In genomic region chr3:113423699-113424098, GRCh38 we compare ENCODE assay signal across 18 cellular contexts. TPM values are rescaled to one million over a fixed set of nuclear protein-coding genes. Genes with fewer than 3 reads are reported as not detected.
DNase-seq lines count a peak whose midpoint lies in the region; ATAC-seq and TF ChIP-seq lines count a peak whose summit lies in the region.
"Had no signal": no experiment of that assay in that cellular context is flagged by ENCODE, and none has a peak within 500 bp of the region (broad histone marks: within the 10 kb centered on the region; RNA-seq: fewer than 3 reads in every experiment).

No MANE protein-coding gene starts in this region.

- H3K27ac Mint-ChIP-seq in activated naive CD8-positive, alpha-beta T cell treated with anti-CD3 and anti-CD28 coated beads, Interleukin-2, amount 10 ng/mL, durations not matched to agents 7 days and 5 days, result peak overlapping the region; percentile 10
- no peak overlapping the region for H3K27ac Mint-ChIP-seq in activated naive CD8-positive, alpha-beta T cell treated with anti-CD3 and anti-CD28 coated beads for 36 hours
- H3K27ac Mint-ChIP-seq: activated CD8-positive, alpha-beta T cell treated with anti-CD3 and anti-CD28 coated beads, Interleukin-2, amount 10 ng/mL, durations not matched to agents 7 days and 5 days; CD4-positive, alpha-beta memory T cell had no signal

- 72% methylated on average over 4 of the region's 4 CpGs for WGBS in right lobe of liver (ENCODE audit: insufficient coverage, low coverage, low lambda C conversion rate, missing lambda C conversion rate)

- H3K4me1 ChIP-seq in BE2C (no peaks in the 10 kb centered on the region), right lobe of liver (no peaks in the 10 kb centered on the region)
- H3K4me1 ChIP-seq: SJSA1, stomach had no signal

- ATAC-seq in activated naive CD8-positive, alpha-beta T cell treated with anti-CD3 and anti-CD28 coated beads, Interleukin-2, amount 10 ng/mL, durations not matched to agents 7 days and 5 days (ENCODE audit: low read depth), result peak; percentile 22
- ATAC-seq in HG02642 (IDR thresholded peaks at IDR 0.05; ENCODE audit: poor library complexity, unreplicated experiment) (peak; percentile 66), GM18511 (IDR thresholded peaks at IDR 0.05; ENCODE audit: unreplicated experiment) (no peak), right lobe of liver (no peak)
- ATAC-seq: activated CD8-positive, alpha-beta T cell treated with anti-CD3 and anti-CD28 coated beads, Interleukin-2, amount 10 ng/mL, durations not matched to agents 7 days and 5 days had no signal

- H3K9me3 Mint-ChIP-seq in activated naive CD8-positive, alpha-beta T cell treated with anti-CD3 and anti-CD28 coated beads, Interleukin-2, amount 10 ng/mL, durations not matched to agents 7 days and 5 days, result peaks cover 17% of the 10 kb centered on the region
- H3K9me3 Mint-ChIP-seq in activated naive CD8-positive, alpha-beta T cell treated with anti-CD3 and anti-CD28 coated beads for 36 hours, result peaks cover 14% of the 10 kb centered on the region

- POLR2A ChIA-PET in activated naive CD8-positive, alpha-beta T cell treated with anti-CD3 and anti-CD28 coated beads, Interleukin-2, amount 10 ng/mL, durations not matched to agents 7 days and 5 days (lab: Charles Lee), result no interaction called here

- no peak for TF ChIP-seq POLR2A in right lobe of liver (IDR thresholded peaks at IDR 0.05)

- no peak overlapping the region for H3K4me3 Mint-ChIP-seq in activated naive CD8-positive, alpha-beta T cell treated with anti-CD3 and anti-CD28 coated beads, Interleukin-2, amount 10 ng/mL, durations not matched to agents 7 days and 5 days
- H3K4me3 Mint-ChIP-seq in activated naive CD8-positive, alpha-beta T cell treated with anti-CD3 and anti-CD28 coated beads for 36 hours, result no peak overlapping the region
- H3K4me3 Mint-ChIP-seq: activated CD8-positive, alpha-beta T cell treated with anti-CD3 and anti-CD28 coated beads, Interleukin-2, amount 10 ng/mL, durations not matched to agents 7 days and 5 days; CD4-positive, alpha-beta memory T cell had no signal

- H3K27ac ChIP-seq in right lobe of liver, result no peak overlapping the region
- H3K27ac ChIP-seq: HL-60, SJSA1, stomach had no signal

- H3K4me1 Mint-ChIP-seq in activated naive CD8-positive, alpha-beta T cell treated with anti-CD3 and anti-CD28 coated beads, Interleukin-2, amount 10 ng/mL, durations not matched to agents 7 days and 5 days, result no peaks in the 10 kb centered on the region
- H3K4me1 Mint-ChIP-seq in activated naive CD8-positive, alpha-beta T cell treated with anti-CD3 and anti-CD28 coated beads for 36 hours, result no peaks in the 10 kb centered on the region
- H3K4me1 Mint-ChIP-seq: CD4-positive, alpha-beta memory T cell had no signal

- no peaks in the 10 kb centered on the region for H3K27me3 Mint-ChIP-seq in activated naive CD8-positive, alpha-beta T cell treated with anti-CD3 and anti-CD28 coated beads, Interleukin-2, amount 10 ng/mL, durations not matched to agents 7 days and 5 days
- H3K27me3 Mint-ChIP-seq in activated naive CD8-positive, alpha-beta T cell treated with anti-CD3 and anti-CD28 coated beads for 36 hours, result no peaks in the 10 kb centered on the region
- H3K27me3 Mint-ChIP-seq: CD4-positive, alpha-beta memory T cell had no signal

- no peaks in the 10 kb centered on the region for H3K27me3 ChIP-seq in BE2C
- no peaks in the 10 kb centered on the region for H3K27me3 ChIP-seq in right lobe of liver
- H3K27me3 ChIP-seq: SJSA1, stomach had no signal

- H3K36me3 ChIP-seq in BE2C (no peaks in the 10 kb centered on the region), right lobe of liver (peaks cover 0 to 17% (median 0%) of the 10 kb centered on the region in 4 donors)
- H3K36me3 ChIP-seq: SJSA1 had no signal

- intact Hi-C loops in right lobe of liver (cut with DNase I), result no loop called here

- H3K9me3 ChIP-seq in BE2C, result peaks cover 3% of the 10 kb centered on the region
- peaks cover 0 to 3% (median 0%) of the 10 kb centered on the region in 4 donors for H3K9me3 ChIP-seq in right lobe of liver
- H3K9me3 ChIP-seq: SJSA1 had no signal

- H3K4me3 ChIP-seq in BE2C (ENCODE audit: low read depth, low read length), result no peak overlapping the region
- no peak overlapping the region for H3K4me3 ChIP-seq in right lobe of liver
- H3K4me3 ChIP-seq: SJSA1, stomach had no signal

- TF ChIP-seq CTCF in BE2C (IDR thresholded peaks at IDR 0.05; ENCODE audit: low read depth, low read length) (no peak), right lobe of liver (IDR thresholded peaks at IDR 0.05) (no peak)

- H3K36me3 Mint-ChIP-seq in activated naive CD8-positive, alpha-beta T cell treated with anti-CD3 and anti-CD28 coated beads, Interleukin-2, amount 10 ng/mL, durations not matched to agents 7 days and 5 days, result peaks cover 46% of the 10 kb centered on the region
- peaks cover 69% of the 10 kb centered on the region for H3K36me3 Mint-ChIP-seq in activated naive CD8-positive, alpha-beta T cell treated with anti-CD3 and anti-CD28 coated beads for 36 hours

- no peak for DNase-seq in activated naive CD8-positive, alpha-beta T cell treated with anti-CD3 and anti-CD28 coated beads, Interleukin-2, amount 10 ng/mL, durations not matched to agents 7 days and 5 days
- no peak for DNase-seq in activated naive CD8-positive, alpha-beta T cell treated with anti-CD3 and anti-CD28 coated beads for 36 hours
- DNase-seq in NOMO-1 (lab: John Stamatoyannopoulos, UW; ENCODE audit: unreplicated experiment in 2 of 2), result peak; percentile 21 to 48
- DNase-seq in central memory CD4-positive, alpha-beta T cell, result no peak
- DNase-seq in BE2C, result no peak
- DNase-seq in right lobe of liver, result no peak
- DNase-seq: 8988T; activated CD8-positive, alpha-beta T cell treated with anti-CD3 and anti-CD28 coated beads, Interleukin-2, amount 10 ng/mL, durations not matched to agents 7 days and 5 days; activated gamma-delta T cell; CD4-positive, alpha-beta memory T cell; dermis blood vessel endothelial cell; NCI-H2029 treated with DMSO at 0.1 percent for 48 hours; NCI-H82; stomach had no signal

RNA-seq across cellular contexts. Expression of gene CFAP44, which starts 17.6 kb away (rescaled TPM):
- 10 to 100 TPM in 1 of 2 experiments, 1 to 10 TPM in 1; 9.3 to 10.7 TPM for total RNA-seq in activated naive CD8-positive, alpha-beta T cell treated with anti-CD3 and anti-CD28 coated beads, Interleukin-2, amount 10 ng/mL, durations not matched to agents 7 days and 5 days
- total RNA-seq in activated naive CD8-positive, alpha-beta T cell treated with anti-CD3 and anti-CD28 coated beads for 36 hours, result 1 to 10 TPM; 3.5 to 3.7 TPM
- 1.3 TPM for polyA plus RNA-seq in BE2C (2012; ENCODE audit: insufficient read depth, insufficient read length, low read depth)
- 1 to 10 TPM in 5 of 6 experiments, under 1 TPM in 1; 0.86 to 4.7 (median 2.6) TPM for total RNA-seq in right lobe of liver

Comparison
In these comparisons a context has a peak if more than half of its experiments do, and no peak if none do; other contexts are left out.
1. ATAC-seq: peak in activated naive CD8-positive, alpha-beta T cell treated with anti-CD3 and anti-CD28 coated beads, Interleukin-2, amount 10 ng/mL, durations not matched to agents 7 days and 5 days (single experiment) and HG02642 (single experiment); none in GM18511 (single experiment) and right lobe of liver (0 of 4).
2. DNase-seq: peak in NOMO-1 (2 of 2); none in activated naive CD8-positive, alpha-beta T cell treated with anti-CD3 and anti-CD28 coated beads, Interleukin-2, amount 10 ng/mL, durations not matched to agents 7 days and 5 days (single experiment), activated naive CD8-positive, alpha-beta T cell treated with anti-CD3 and anti-CD28 coated beads for 36 hours (single experiment), central memory CD4-positive, alpha-beta T cell (single experiment), BE2C (single experiment) and right lobe of liver (0 of 3).